In genomic region chr16:57757326-57757786, GRCh38 we compare ENCODE assay signal across 8 cellular contexts. TPM values are rescaled to one million over a fixed set of nuclear protein-coding genes. Genes with fewer than 3 reads are reported as not detected.
A peak's percentile ranks its signal among the peaks of the same experiment; 100 is the strongest.
DNase-seq lines count a peak whose midpoint lies in the region; ATAC-seq and TF ChIP-seq lines count a peak whose summit lies in the region.

No MANE protein-coding gene starts in this region.

- no peaks in the 10 kb centered on the region for H3K9me3 Mint-ChIP-seq in activated naive CD4-positive, alpha-beta T cell treated with anti-CD3 and anti-CD28 coated beads for 36 hours

- H3K4me3 ChIP-seq in prostate gland (no peak overlapping the region), vagina (no peak overlapping the region)

- H3K9me3 ChIP-seq in prostate gland (no peaks in the 10 kb centered on the region), vagina (no peaks in the 10 kb centered on the region)

- H3K4me1 ChIP-seq in prostate gland (replicated peaks) (no peaks in the 10 kb centered on the region), vagina (peaks cover 8% of the 10 kb centered on the region)

- DNase-seq in DMS53 treated with DMSO at 0.1 percent for 48 hours (lab: John Stamatoyannopoulos, UW; ENCODE audit: unreplicated experiment) (peak; percentile 49), HK-2 (ENCODE audit: unreplicated experiment) (peak; percentile 94), head of caudate nucleus (peak; percentile 72 to 96 (median 90)), prostate gland (ENCODE audit: low spot score) (peak; percentile 82), vagina (ENCODE audit: extremely low spot score in 2 of 2) (no peak)
- peak; percentile 94 for DNase-seq in activated naive CD4-positive, alpha-beta T cell treated with anti-CD3 and anti-CD28 coated beads for 36 hours

- H3K36me3 ChIP-seq in prostate gland (no peaks in the 10 kb centered on the region), vagina (peaks cover 0 to 5% of the 10 kb centered on the region in 2 donors)

- H3K36me3 Mint-ChIP-seq in activated naive CD4-positive, alpha-beta T cell treated with anti-CD3 and anti-CD28 coated beads for 36 hours (ENCODE audit: low read depth) = peaks cover 10% of the 10 kb centered on the region

- no peak overlapping the region for H3K27ac ChIP-seq in prostate gland
- no peak overlapping the region for H3K27ac ChIP-seq in vagina

- TF ChIP-seq CTCF in prostate gland (IDR thresholded peaks at IDR 0.05) = peak; percentile 76 to 96 (median 90)
- peak; percentile 93 to 97 (median 94) for TF ChIP-seq CTCF in vagina (IDR thresholded peaks at IDR 0.05)

- H3K27me3 ChIP-seq in prostate gland (replicated peaks; ENCODE audit: insufficient read depth) (no peaks in the 10 kb centered on the region), vagina (no peaks in the 10 kb centered on the region)

- H3K4me3 Mint-ChIP-seq in activated naive CD4-positive, alpha-beta T cell treated with anti-CD3 and anti-CD28 coated beads for 36 hours = no peak overlapping the region

- no peak overlapping the region for H3K27ac Mint-ChIP-seq in activated naive CD4-positive, alpha-beta T cell treated with anti-CD3 and anti-CD28 coated beads for 36 hours

- TF ChIP-seq POLR2A in prostate gland (IDR thresholded peaks at IDR 0.05) (no peak), vagina (IDR thresholded peaks at IDR 0.05) (no peak)

- peak; percentile 95 for ATAC-seq in GM19463 (IDR thresholded peaks at IDR 0.05; ENCODE audit: unreplicated experiment)
- ATAC-seq in SK-N-SH treated with all-trans-retinoic acid at 6 μM for 48 hours = peak; percentile 95

- CTCF ChIA-PET in activated naive CD4-positive, alpha-beta T cell treated with anti-CD3 and anti-CD28 coated beads for 36 hours (lab: Charles Lee) = interaction anchor here (0.6 to 2.2 kb wide), 10 partner anchors 17 to 477 kb away, joined by 3 to 7 read pairs (median 4); no protein-coding TSS in a partner anchor

- WGBS in prostate gland = 30% methylated on average over 4 of the region's 11 CpGs

- no peaks in the 10 kb centered on the region for H3K4me1 Mint-ChIP-seq in activated naive CD4-positive, alpha-beta T cell treated with anti-CD3 and anti-CD28 coated beads for 36 hours (ENCODE audit: low read depth)

- H3K27me3 Mint-ChIP-seq in activated naive CD4-positive, alpha-beta T cell treated with anti-CD3 and anti-CD28 coated beads for 36 hours (ENCODE audit: low read depth) = no peaks in the 10 kb centered on the region

- intact Hi-C loops in activated naive CD4-positive, alpha-beta T cell treated with anti-CD3 and anti-CD28 coated beads for 36 hours (cut with micrococcal nuclease) = loop anchor here (1.0 to 2.0 kb wide), 7 partner anchors 22 to 248 kb away; partner anchors contain the start of genes KATNB1, KIFC3 and USB1
- intact Hi-C loops in head of caudate nucleus (cut with DNase I) (loop anchor here (5.0 to 10.0 kb wide), 2 partner anchors 105 to 247 kb away; partner anchors contain the start of genes USB1 and ZNF319), prostate gland (cut with DNase I) (loop anchor here (1.0 to 10.0 kb wide), 4 partner anchors 45 to 245 kb away; partner anchors contain the start of genes KIFC3, USB1 and ZNF319), vagina (cut with DNase I) (loop anchor here (5.0 to 10.0 kb wide), 2 partner anchors 105 to 237 kb away; no protein-coding TSS in a partner anchor)

TF ChIP-seq in SK-N-SH treated with all-trans-retinoic acid at 6 μM for 48 hours, 23 proteins besides CTCF, POLR2A, EP300 and RAD21:
- no peak for TF ChIP-seq GLIS3 (CRISPR knock-in tag; IDR thresholded peaks at IDR 0.05)
- TF ChIP-seq ZFP30 (CRISPR knock-in tag; IDR thresholded peaks at IDR 0.05) = no peak
- TF ChIP-seq ZNF8 (CRISPR knock-in tag; IDR thresholded peaks at IDR 0.05) = no peak
- no peak for TF ChIP-seq CSDC2 (CRISPR knock-in tag; IDR thresholded peaks at IDR 0.05)
- no peak for TF ChIP-seq ZNF565 (CRISPR knock-in tag; conservative IDR thresholded peaks at IDR 0.05; ENCODE audit: low read depth)
TF ChIP-seq in SK-N-SH treated with all-trans-retinoic acid at 6 μM for 48 hours: peak in this region for 0.

RNA-seq across cellular contexts. Expression of gene KATNB1, which starts 21.8 kb away (rescaled TPM):
- 10 to 100 TPM; 25.5 to 30.0 TPM for total RNA-seq in activated naive CD4-positive, alpha-beta T cell treated with anti-CD3 and anti-CD28 coated beads for 36 hours
- total RNA-seq in prostate gland = 10 to 100 TPM; 22.7 to 30.2 TPM
- 23.6 TPM for total RNA-seq in vagina

RNA-seq across cellular contexts. Expression of gene KIFC3, which starts 44.9 kb away (rescaled TPM):
- total RNA-seq in activated naive CD4-positive, alpha-beta T cell treated with anti-CD3 and anti-CD28 coated beads for 36 hours = under 1 TPM in 1 of 2 experiments, not detected in 1; 0.12 TPM
- total RNA-seq in prostate gland (10 to 100 TPM; 16.3 to 79.5 TPM), vagina (36.8 TPM)

Comparison
In these comparisons a context has a peak if more than half of its experiments do, and no peak if none do; other contexts are left out.
1. DNase-seq: peak in DMS53 treated with DMSO at 0.1 percent for 48 hours (single experiment), HK-2 (single experiment), activated naive CD4-positive, alpha-beta T cell treated with anti-CD3 and anti-CD28 coated beads for 36 hours (single experiment), head of caudate nucleus (42 of 42) and prostate gland (single experiment); none in vagina (0 of 2).
2. RNA of gene KIFC3, which starts 44.9 kb away (total RNA-seq): 16.3 to 79.5 TPM in prostate gland and 36.8 TPM in vagina (single experiment); 0.12 TPM in activated naive CD4-positive, alpha-beta T cell treated with anti-CD3 and anti-CD28 coated beads for 36 hours; every median in the first group is over 10 times any median in the second.